ENCODE assay signal across 10 cellular contexts in genomic region chr21:37511848-37512247, GRCh38.
"Had no signal": no experiment of that assay in that cellular context is flagged by ENCODE, and none has a peak within 500 bp of the region (broad histone marks: within the 10 kb centered on the region; RNA-seq: fewer than 3 reads in every experiment).

No MANE protein-coding gene starts in this region.

- ATAC-seq: left colon; stimulated activated naive B cell treated with anti-CD40 and anti-IgM and Interleukin-4, amounts not matched to agents 10 μg/mL and 1 μg/mL and 100 μg/mL, for 72 hours had no signal

- H2AFZ ChIP-seq: parathyroid adenoma had no signal

- H3K27me3 Mint-ChIP-seq: stimulated activated naive B cell treated with anti-CD40 and anti-IgM and Interleukin-4, amounts not matched to agents 10 μg/mL and 1 μg/mL and 100 μg/mL, for 72 hours had no signal

- H3K4me1 ChIP-seq: ascending aorta, breast epithelium, parathyroid adenoma, tibial artery had no signal

- H3K27ac ChIP-seq: ascending aorta, breast epithelium, parathyroid adenoma, tibial artery, WERI-Rb-1 had no signal

- H3K4me3 Mint-ChIP-seq: stimulated activated naive B cell treated with anti-CD40 and anti-IgM and Interleukin-4, amounts not matched to agents 10 μg/mL and 1 μg/mL and 100 μg/mL, for 72 hours had no signal

- H3K9me3 ChIP-seq: ascending aorta, breast epithelium, tibial artery had no signal

- H3K27me3 ChIP-seq: ascending aorta, breast epithelium, tibial artery had no signal

- H3K9me3 Mint-ChIP-seq: stimulated activated naive B cell treated with anti-CD40 and anti-IgM and Interleukin-4, amounts not matched to agents 10 μg/mL and 1 μg/mL and 100 μg/mL, for 72 hours had no signal

- DNase-seq: activated effector memory CD4-positive, alpha-beta T cell treated with Interleukin-2 at 50 U/mL for 16 hours; left colon; midbrain; stimulated activated CD4-positive, alpha-beta T cell treated with anti-CD3 and anti-CD28 coated beads, Interleukin-4, amount 100 ng/mL, for 1 hour; stimulated activated naive B cell treated with anti-CD40 and anti-IgM and Interleukin-4, amounts not matched to agents 10 μg/mL and 1 μg/mL and 100 μg/mL, for 72 hours; tibial artery; WERI-Rb-1 had no signal

- H3K9ac ChIP-seq: parathyroid adenoma had no signal
